In the genomic region with DNA sequence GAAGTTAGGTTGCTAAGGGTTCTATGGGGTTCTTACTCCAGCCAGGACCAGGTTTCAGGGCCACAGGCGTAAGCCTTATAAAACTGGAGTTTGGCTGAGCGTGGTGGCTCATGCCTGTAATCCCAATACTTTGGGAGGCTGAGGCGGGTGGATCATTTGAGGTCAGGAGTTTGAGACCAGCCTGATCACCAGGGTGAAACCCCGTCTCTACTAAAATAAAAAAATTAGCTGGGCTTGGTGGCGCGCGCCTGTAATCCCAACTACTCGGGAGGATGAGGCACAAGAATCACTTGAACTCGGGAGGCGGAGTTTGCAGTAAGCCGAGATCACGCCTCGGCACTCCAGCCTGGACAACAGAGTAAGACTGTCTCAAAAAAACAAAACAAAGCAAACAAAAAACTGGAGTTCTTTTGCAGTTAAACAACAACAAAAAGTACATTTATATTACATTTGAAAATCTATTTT, we compare ENCODE assay signal across 7 cellular contexts. TPM values are rescaled to one million over a fixed set of nuclear protein-coding genes. Genes with fewer than 3 reads are reported as not detected.
A peak's percentile ranks its signal among the peaks of the same experiment; 100 is the strongest.
DNase-seq lines count a peak whose midpoint lies in the region; ATAC-seq and TF ChIP-seq lines count a peak whose summit lies in the region.

No MANE protein-coding gene starts in this region.

- CTCF ChIA-PET in activated CD4-positive, alpha-beta memory T cell treated with anti-CD3 and anti-CD28 coated beads, Interleukin-2, amount 10 ng/mL, durations not matched to agents 7 days and 5 days (lab: Charles Lee): interaction anchor here (0.8 to 7.0 kb wide), 16 partner anchors 10 to 335 kb away, joined by 3 to 68 read pairs (median 5); partner anchors contain the start of genes UBTD1 and ZFYVE27

- TF ChIP-seq POLR2A in spleen (IDR thresholded peaks at IDR 0.05): no peak

- H3K36me3 ChIP-seq in spleen: peaks cover 0 to 23% (median 9%) of the 10 kb centered on the region in 6 donors

- H3K27me3 ChIP-seq in right cardiac atrium (ENCODE audit: control insufficient read depth, insufficient read depth): no peaks in the 10 kb centered on the region
- H3K27me3 ChIP-seq in spleen (replicated peaks in 1 of 7): no peaks in the 10 kb centered on the region

- peak overlapping the region; percentile 27 for H3K27ac ChIP-seq in right cardiac atrium (ENCODE audit: low read length)
- peak overlapping the region in 7 of 8 donors; percentile 75 to 92 (median 89) for H3K27ac ChIP-seq in spleen

- H3K4me3 Mint-ChIP-seq in HFFc6: peak overlapping the region; percentile 94
- H3K4me3 Mint-ChIP-seq in activated CD4-positive, alpha-beta memory T cell treated with anti-CD3 and anti-CD28 coated beads, Interleukin-2, amount 10 ng/mL, durations not matched to agents 7 days and 5 days: peak overlapping the region; percentile 93

- no peaks in the 10 kb centered on the region for H3K4me1 Mint-ChIP-seq in HFFc6 (ENCODE audit: low read depth)
- peaks cover 20% of the 10 kb centered on the region for H3K4me1 Mint-ChIP-seq in activated CD4-positive, alpha-beta memory T cell treated with anti-CD3 and anti-CD28 coated beads, Interleukin-2, amount 10 ng/mL, durations not matched to agents 7 days and 5 days

- 70% methylated on average over 13 of the region's 13 CpGs for WGBS in right cardiac atrium
- WGBS in spleen, 5 donors: 66 to 76% (median 68%) methylated on average over 13 of the region's 13 CpGs

- H3K9me3 ChIP-seq in right cardiac atrium (ENCODE audit: control insufficient read depth, low read length): no peaks in the 10 kb centered on the region
- no peaks in the 10 kb centered on the region for H3K9me3 ChIP-seq in spleen

- peaks cover 1% of the 10 kb centered on the region for H3K27me3 Mint-ChIP-seq in HFFc6 (ENCODE audit: insufficient read depth)
- H3K27me3 Mint-ChIP-seq in activated CD4-positive, alpha-beta memory T cell treated with anti-CD3 and anti-CD28 coated beads, Interleukin-2, amount 10 ng/mL, durations not matched to agents 7 days and 5 days: no peaks in the 10 kb centered on the region

- intact Hi-C loops in right cardiac atrium (cut with DNase I) (loop anchor here in 1 of 4 donors (10.0 kb wide), 1 partner anchor 213 kb away; no protein-coding TSS in a partner anchor), spleen (cut with DNase I; ENCODE audit: low total_unique reads) (no loop called here)

- POLR2A ChIA-PET in activated CD4-positive, alpha-beta memory T cell treated with anti-CD3 and anti-CD28 coated beads, Interleukin-2, amount 10 ng/mL, durations not matched to agents 7 days and 5 days (lab: Charles Lee): interaction anchor here (0.8 to 3.6 kb wide), 21 partner anchors 9 to 123 kb away, joined by 3 to 30 read pairs (median 4); partner anchors contain the start of genes FRAT1 and UBTD1

- DNase-seq in HFFc6 (no peak), right cardiac atrium (no peak), spleen (peak; percentile 76), middle frontal gyrus (ENCODE audit: extremely low spot score, low spot score) (no peak), amygdala (lab: John Stamatoyannopoulos, UW) (no peak)
- DNase-seq in activated CD4-positive, alpha-beta memory T cell treated with anti-CD3 and anti-CD28 coated beads, Interleukin-2, amount 10 ng/mL, durations not matched to agents 7 days and 5 days: no peak

- 0 out of 2 replicates have a peak, but pooled peaks cover under 1% of the 10 kb centered on the region for H3K36me3 Mint-ChIP-seq in HFFc6 (ENCODE audit: low read depth)
- no peaks in the 10 kb centered on the region for H3K36me3 Mint-ChIP-seq in activated CD4-positive, alpha-beta memory T cell treated with anti-CD3 and anti-CD28 coated beads, Interleukin-2, amount 10 ng/mL, durations not matched to agents 7 days and 5 days (ENCODE audit: low read depth)

- no peak for TF ChIP-seq CTCF in HFFc6 (IDR thresholded peaks at IDR 0.05)
- TF ChIP-seq CTCF in spleen (IDR thresholded peaks at IDR 0.05 in 8 of 11, conservative IDR thresholded peaks at IDR 0.05 in 3 of 11): no peak

- ATAC-seq in right cardiac atrium: no peak
- ATAC-seq in GM18520 (IDR thresholded peaks at IDR 0.05; ENCODE audit: unreplicated experiment): no peak

- H3K4me1 ChIP-seq in right cardiac atrium (ENCODE audit: control insufficient read depth, insufficient read depth, low read length) (peaks cover 5% of the 10 kb centered on the region), spleen (peaks cover 3 to 55% (median 21%) of the 10 kb centered on the region in 6 donors)

- peak overlapping the region; percentile 96 for H3K27ac Mint-ChIP-seq in HFFc6
- peak overlapping the region; percentile 92 for H3K27ac Mint-ChIP-seq in activated CD4-positive, alpha-beta memory T cell treated with anti-CD3 and anti-CD28 coated beads, Interleukin-2, amount 10 ng/mL, durations not matched to agents 7 days and 5 days

- peak overlapping the region; percentile 8 for H3K4me3 ChIP-seq in right cardiac atrium (ENCODE audit: low read length)
- peak overlapping the region in 7 of 8 donors; percentile 67 to 99 (median 96) for H3K4me3 ChIP-seq in spleen

- H3K9me3 Mint-ChIP-seq in HFFc6: no peaks in the 10 kb centered on the region
- H3K9me3 Mint-ChIP-seq in activated CD4-positive, alpha-beta memory T cell treated with anti-CD3 and anti-CD28 coated beads, Interleukin-2, amount 10 ng/mL, durations not matched to agents 7 days and 5 days: no peaks in the 10 kb centered on the region

RNA-seq across cellular contexts. Expression of gene RRP12, which starts 0.3 kb away (rescaled TPM):
- 10 to 100 TPM; 37.3 to 46.6 (median 42.2) TPM for total RNA-seq in HFFc6 (2021; fragmentation: NEBNext Ultra II Directional; extraction: Animal tissue kit (Norgen Biotek cat#: 25700))
- 10 to 100 TPM; 16.2 to 18.1 TPM for total RNA-seq in activated CD4-positive, alpha-beta memory T cell treated with anti-CD3 and anti-CD28 coated beads, Interleukin-2, amount 10 ng/mL, durations not matched to agents 7 days and 5 days
- 10 to 100 TPM; 10.8 to 21.2 (median 14.2) TPM for total RNA-seq in right cardiac atrium
- 18.4 TPM for polyA plus RNA-seq in right cardiac atrium
- 10 to 100 TPM; 13.4 to 51.4 (median 24.6) TPM for total RNA-seq in spleen
- polyA plus RNA-seq in spleen: 10 to 100 TPM; 12.3 to 30.3 (median 25.1) TPM

RNA-seq across cellular contexts. Expression of gene PGAM1, which starts 24.5 kb away (rescaled TPM):
- 100 to 1,000 TPM; 505 to 594 (median 542) TPM for total RNA-seq in HFFc6 (2021; fragmentation: NEBNext Ultra II Directional; extraction: Animal tissue kit (Norgen Biotek cat#: 25700))
- total RNA-seq in activated CD4-positive, alpha-beta memory T cell treated with anti-CD3 and anti-CD28 coated beads, Interleukin-2, amount 10 ng/mL, durations not matched to agents 7 days and 5 days: 100 to 1,000 TPM; 509 to 514 TPM
- total RNA-seq in right cardiac atrium (100 to 1,000 TPM; 245 to 330 (median 314) TPM), spleen (100 to 1,000 TPM; 144 to 235 (median 197) TPM)
- polyA plus RNA-seq in right cardiac atrium (204 TPM), spleen (100 to 1,000 TPM in 1 of 3 donors, 10 to 100 TPM in 2; 51.4 to 146 (median 98.8) TPM)

RNA-seq across cellular contexts. Expression of gene EXOSC1, which starts 44.3 kb away (rescaled TPM):
- 10 to 100 TPM; 36.2 to 42.8 (median 39.9) TPM for total RNA-seq in HFFc6 (2021; fragmentation: NEBNext Ultra II Directional; extraction: Animal tissue kit (Norgen Biotek cat#: 25700))
- total RNA-seq in activated CD4-positive, alpha-beta memory T cell treated with anti-CD3 and anti-CD28 coated beads, Interleukin-2, amount 10 ng/mL, durations not matched to agents 7 days and 5 days: 10 to 100 TPM; 49.3 to 49.8 TPM
- total RNA-seq in right cardiac atrium (10 to 100 TPM; 19.8 to 22.1 (median 21.1) TPM), spleen (10 to 100 TPM; 28.7 to 38.2 (median 33.8) TPM)
- polyA plus RNA-seq in right cardiac atrium (35.2 TPM), spleen (10 to 100 TPM; 42.1 to 50.5 (median 49.4) TPM)

RNA-seq across cellular contexts. Expression of gene ZDHHC16, which starts 44.5 kb away (rescaled TPM):
- total RNA-seq in HFFc6 (2021; fragmentation: NEBNext Ultra II Directional; extraction: Animal tissue kit (Norgen Biotek cat#: 25700)): 10 to 100 TPM; 60.7 to 64.9 (median 63.1) TPM
- total RNA-seq in activated CD4-positive, alpha-beta memory T cell treated with anti-CD3 and anti-CD28 coated beads, Interleukin-2, amount 10 ng/mL, durations not matched to agents 7 days and 5 days: 10 to 100 TPM; 33.9 to 35.7 TPM
- total RNA-seq in right cardiac atrium: 10 to 100 TPM; 18.9 to 28.6 (median 23.8) TPM
- 23.4 TPM for polyA plus RNA-seq in right cardiac atrium
- 10 to 100 TPM; 23.6 to 26.1 (median 25.1) TPM for total RNA-seq in spleen
- 10 to 100 TPM; 14.0 to 20.1 (median 15.7) TPM for polyA plus RNA-seq in spleen
